In genomic region chr2:207762146-207762545, GRCh38 we compare ENCODE assay signal across 1 cellular context.
TF ChIP-seq lines count a peak whose summit lies in the region.

No MANE protein-coding gene starts in this region.

TF ChIP-seq in HepG2, 621 proteins besides CTCF, POLR2A, EP300 and RAD21:
- TF ChIP-seq REPIN1 (CRISPR knock-in tag; IDR thresholded peaks at IDR 0.05; ENCODE audit: borderline replicate concordance, low read depth) (no peak), ZNF253 (CRISPR knock-in tag; IDR thresholded peaks at IDR 0.05; ENCODE audit: borderline replicate concordance) (no peak), ZNF329 (CRISPR knock-in tag; IDR thresholded peaks at IDR 0.05; ENCODE audit: low read depth) (no peak), ZNF225 (CRISPR knock-in tag; IDR thresholded peaks at IDR 0.05) (no peak), ZFAT (CRISPR knock-in tag; conservative IDR thresholded peaks at IDR 0.05) (no peak), ZNF781 (CRISPR knock-in tag; IDR thresholded peaks at IDR 0.05; ENCODE audit: borderline replicate concordance, not compliant biosample characterization) (no peak)
